14 cellular contexts compared by ENCODE assay signal in the genomic region with DNA sequence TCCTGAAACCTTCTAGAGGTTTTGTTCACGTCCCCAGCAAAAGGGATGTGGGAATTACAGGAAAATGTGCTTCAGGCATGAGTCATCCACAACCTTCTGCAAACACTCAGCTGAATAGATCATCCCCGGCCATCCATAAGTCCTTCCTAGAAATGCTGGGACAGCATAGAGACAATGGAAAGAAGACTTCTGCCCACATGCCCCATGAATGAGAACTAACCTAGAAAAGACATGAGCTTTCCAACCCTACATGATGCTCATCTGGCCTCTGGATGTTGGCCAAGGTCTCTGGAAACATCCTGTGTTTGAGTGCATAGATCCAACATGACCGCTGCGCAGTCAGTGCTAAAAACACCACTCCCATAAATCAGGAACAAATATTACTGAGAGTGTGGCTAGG.
DNase-seq lines count a peak whose midpoint lies in the region; ATAC-seq, FAIRE-seq and TF ChIP-seq lines count a peak whose summit lies in the region.
"Had no signal": no experiment of that assay in that cellular context is flagged by ENCODE, and none has a peak within 500 bp of the region (broad histone marks: within the 10 kb centered on the region; RNA-seq: fewer than 3 reads in every experiment).

No MANE protein-coding gene starts in this region.

- peaks cover 9% of the 10 kb centered on the region for H3K4me1 ChIP-seq in keratinocyte (ENCODE audit: control insufficient read depth, extremely low read depth, insufficient read depth, low read length)
- no peaks in the 10 kb centered on the region for H3K4me1 ChIP-seq in gastroesophageal sphincter
- H3K4me1 ChIP-seq: BLaER1, vagina had no signal

- ATAC-seq in GM21825 (IDR thresholded peaks at IDR 0.05; ENCODE audit: unreplicated experiment) (no peak), gastroesophageal sphincter (no peak)

- peaks cover 7% of the 10 kb centered on the region for H3K27me3 ChIP-seq in keratinocyte (ENCODE audit: control insufficient read depth, extremely low read depth, insufficient read depth, low read length)
- no peaks in the 10 kb centered on the region for H3K27me3 ChIP-seq in gastroesophageal sphincter
- H3K27me3 ChIP-seq: BLaER1, vagina had no signal

- H3K4me2 ChIP-seq in keratinocyte (ENCODE audit: control insufficient read depth, extremely low read depth, insufficient read depth, low read depth, low read length), result no peak overlapping the region
- H3K4me2 ChIP-seq: BLaER1 had no signal

- no peaks in the 10 kb centered on the region for H3K9me1 ChIP-seq in keratinocyte (ENCODE audit: control insufficient read depth, extremely low read depth, insufficient read depth, low read length)

- no peaks in the 10 kb centered on the region for H3K36me3 ChIP-seq in keratinocyte (ENCODE audit: control insufficient read depth in 2 of 2, extremely low read depth in 1 of 2, insufficient read depth in 2 of 2, low read length in 2 of 2)
- no peaks in the 10 kb centered on the region for H3K36me3 ChIP-seq in gastroesophageal sphincter
- H3K36me3 ChIP-seq: BLaER1, vagina had no signal

- no peak for TF ChIP-seq POLR2A in gastroesophageal sphincter (IDR thresholded peaks at IDR 0.05)

- H3K9me3 ChIP-seq in keratinocyte (ENCODE audit: control insufficient read depth, low read depth, low read length) (no peaks in the 10 kb centered on the region), gastroesophageal sphincter (no peaks in the 10 kb centered on the region)
- H3K9me3 ChIP-seq: BLaER1, vagina had no signal

- no peak overlapping the region for H2AFZ ChIP-seq in keratinocyte (ENCODE audit: control insufficient read depth, low read length)

- H3K4me3 ChIP-seq in astrocyte of the cerebellum (ENCODE audit: low read depth, low read length), result no peak overlapping the region
- no peak overlapping the region for H3K4me3 ChIP-seq in keratinocyte (ENCODE audit: control insufficient read depth in 2 of 3, extremely low read depth in 1 of 3, insufficient read depth in 2 of 3, low read depth in 1 of 3, low read length in 3 of 3)
- H3K4me3 ChIP-seq in gastroesophageal sphincter, result no peak overlapping the region
- H3K4me3 ChIP-seq: BLaER1, vagina had no signal

- H3K79me2 ChIP-seq in keratinocyte (ENCODE audit: control insufficient read depth, insufficient read depth, low read length), result no peaks in the 10 kb centered on the region

- dilution Hi-C loops in keratinocyte (cut with MboI; ENCODE audit: extremely low pct_ligation_motif_present, low sequenced_read_pairs), result no loop called here

- TF ChIP-seq CTCF in astrocyte of the cerebellum (IDR thresholded peaks at IDR 0.05; ENCODE audit: low read depth, low read length, missing control alignments), result no peak
- TF ChIP-seq CTCF in keratinocyte (optimal IDR thresholded peaks at IDR 0.05 in 1 of 3, IDR thresholded peaks at IDR 0.05 in 1 of 3, conservative IDR thresholded peaks at IDR 0.05 in 1 of 3; ENCODE audit: extremely low read depth in 1 of 3, insufficient read depth in 2 of 3, low read length in 3 of 3), result no peak
- TF ChIP-seq CTCF in gastroesophageal sphincter (IDR thresholded peaks at IDR 0.05), result no peak

- H4K20me1 ChIP-seq in keratinocyte (ENCODE audit: control insufficient read depth, extremely low read depth, insufficient read depth, low read length), result no peaks in the 10 kb centered on the region
- H4K20me1 ChIP-seq: BLaER1 had no signal

- FAIRE-seq in keratinocyte (lab: Jason Lieb, UNC), result peak; percentile 71
- FAIRE-seq: TTC549 had no signal

- WGBS in gastroesophageal sphincter (ENCODE audit: low coverage in 1 of 2), 2 donors, result 67 to 80% methylated on average over 2 of the region's 4 CpGs

- peak; percentile 57 for DNase-seq in AG08396 (ENCODE audit: low spot score)
- DNase-seq in HS-5 (ENCODE audit: low read depth), result peak; percentile 10
- peak; percentile 46 for DNase-seq in astrocyte of the cerebellum (ENCODE audit: low read depth)
- no peak for DNase-seq in keratinocyte (ENCODE audit: low read depth, low spot score)
- DNase-seq in stimulated activated CD4-positive, alpha-beta T cell treated with anti-CD3 and anti-CD28 coated beads, Interleukin-12 subunit alpha, Interleukin-12 subunit beta, amount 100 ng/mL, for 4 hours, result no peak
- DNase-seq in NCI-H2171 (lab: John Stamatoyannopoulos, UW), result no peak
- DNase-seq: mesendoderm, NCI-H526, SIG-M5 had no signal

- no peak overlapping the region for H3K27ac ChIP-seq in keratinocyte (ENCODE audit: control insufficient read depth, insufficient read depth, low read length)
- H3K27ac ChIP-seq in gastroesophageal sphincter, result no peak overlapping the region
- H3K27ac ChIP-seq: BLaER1, vagina had no signal

- TF ChIP-seq EP300 in gastroesophageal sphincter (IDR thresholded peaks at IDR 0.05), result no peak

- in situ Hi-C loops in astrocyte of the cerebellum (cut with HindIII; ENCODE audit: low sequenced_read_pairs), result no loop called here

- no peak overlapping the region for H3K9ac ChIP-seq in keratinocyte (ENCODE audit: control insufficient read depth, extremely low read depth, insufficient read depth, low read length)
- H3K9ac ChIP-seq: BLaER1 had no signal

Comparison
In these comparisons a context has a peak if more than half of its experiments do, and no peak if none do; other contexts are left out.
1. DNase-seq: peak in AG08396 (single experiment), HS-5 (single experiment) and astrocyte of the cerebellum (single experiment); none in keratinocyte (single experiment), stimulated activated CD4-positive, alpha-beta T cell treated with anti-CD3 and anti-CD28 coated beads, Interleukin-12 subunit alpha, Interleukin-12 subunit beta, amount 100 ng/mL, for 4 hours (single experiment) and NCI-H2171 (single experiment).